1 cellular context compared by ENCODE assay signal in the genomic region with DNA sequence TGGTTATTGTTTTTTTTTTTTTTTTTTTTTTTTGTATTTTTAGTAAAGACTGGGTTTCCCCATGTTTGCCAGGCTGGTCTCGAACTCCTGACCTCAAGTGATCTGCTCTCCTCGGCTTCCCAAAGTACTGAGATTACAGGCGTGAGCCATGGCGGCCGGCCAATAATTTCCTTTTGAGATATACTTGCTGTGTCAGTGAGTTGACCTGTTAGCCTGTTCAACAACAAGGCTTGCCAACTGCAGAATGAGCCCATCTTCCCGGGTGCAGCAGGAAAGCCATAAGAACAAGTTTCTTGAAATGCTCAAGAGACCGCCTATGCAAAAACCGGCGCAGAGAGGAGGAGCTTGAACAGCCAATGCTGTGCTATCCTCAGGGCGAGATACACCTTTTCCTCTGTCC.
A peak's percentile ranks its signal among the peaks of the same experiment; 100 is the strongest.
TF ChIP-seq lines count a peak whose summit lies in the region.

No MANE protein-coding gene starts in this region.

TF ChIP-seq in liver, 16 proteins besides CTCF, POLR2A, EP300 and RAD21 (continued from another document):
- TF ChIP-seq NR2F2 (IDR thresholded peaks at IDR 0.05) (peak; percentile 66), SP1 (IDR thresholded peaks at IDR 0.05) (peak; percentile 6)
